ENCODE assay signal across 20 cellular contexts in the genomic region with DNA sequence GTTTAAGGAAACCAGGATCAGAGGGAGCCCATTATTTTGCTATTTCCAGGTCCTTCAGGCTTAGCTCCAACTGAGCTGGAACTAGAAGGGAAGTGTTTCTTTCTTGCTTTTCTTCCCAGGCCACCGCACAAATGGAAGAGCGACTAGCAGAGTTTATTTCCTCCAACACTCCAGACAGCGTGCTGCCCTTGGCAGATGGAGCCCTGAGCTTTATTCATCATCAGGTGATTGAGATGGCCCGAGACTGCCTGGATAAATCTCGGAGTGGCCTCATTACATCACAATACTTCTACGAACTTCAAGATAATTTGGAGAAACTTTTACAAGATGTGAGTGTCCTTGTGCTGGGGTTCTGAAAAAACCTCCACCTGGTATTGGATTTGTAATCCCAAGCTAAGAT.
"Had no signal": no experiment of that assay in that cellular context is flagged by ENCODE, and none has a peak within 500 bp of the region (broad histone marks: within the 10 kb centered on the region; RNA-seq: fewer than 3 reads in every experiment).

No MANE protein-coding gene starts in this region.

- H3K4me1 Mint-ChIP-seq: mesothelial cell of epicardium had no signal

- ATAC-seq: effector memory CD8-positive, alpha-beta T cell; foreskin keratinocyte; heart right ventricle; left cardiac atrium; left lung; left ventricle myocardium superior; mucosa of descending colon had no signal

- H3K27me3 Mint-ChIP-seq: dendritic cell treated with granulocyte-macrophage colony-stimulating factor and Interleukin-4, amounts not matched to agents 40 ng/mL and 50 ng/mL, for 4 days; effector memory CD8-positive, alpha-beta T cell had no signal

- H3K9me3 ChIP-seq: colonic mucosa, heart right ventricle, left lung, mucosa of descending colon had no signal

- H3K27ac ChIP-seq: colonic mucosa, epithelial cell of prostate, foreskin keratinocyte, heart right ventricle, left lung had no signal

- H3K27me3 ChIP-seq: colonic mucosa, foreskin keratinocyte, heart right ventricle, left lung had no signal

- DNase-seq: cerebellar nuclear complex; colonic mucosa; cortex of kidney; effector CD8-positive, alpha-beta T cell; effector memory CD8-positive, alpha-beta T cell; erythroblast; foreskin keratinocyte; glutamatergic neuron; head of caudate nucleus; heart right ventricle; hippocampal formation; left cardiac atrium; left lung; left ventricle myocardium superior; mesenchymal stem cell; mucosa of descending colon had no signal

- H3K4me1 ChIP-seq: colonic mucosa, left lung had no signal

- H3K27ac Mint-ChIP-seq: dendritic cell treated with granulocyte-macrophage colony-stimulating factor and Interleukin-4, amounts not matched to agents 40 ng/mL and 50 ng/mL, for 4 days; effector memory CD8-positive, alpha-beta T cell; endodermal cell; mesothelial cell of epicardium had no signal

- H3K4me3 Mint-ChIP-seq: dendritic cell treated with granulocyte-macrophage colony-stimulating factor and Interleukin-4, amounts not matched to agents 40 ng/mL and 50 ng/mL, for 4 days; effector memory CD8-positive, alpha-beta T cell; endodermal cell; mesothelial cell of epicardium had no signal

- H3K4me3 ChIP-seq: colonic mucosa, heart right ventricle, left lung, mucosa of descending colon had no signal

- H3K9me3 Mint-ChIP-seq: dendritic cell treated with granulocyte-macrophage colony-stimulating factor and Interleukin-4, amounts not matched to agents 40 ng/mL and 50 ng/mL, for 4 days; effector memory CD8-positive, alpha-beta T cell; mesothelial cell of epicardium had no signal
